Comparison of ENCODE assay signal across 8 cellular contexts in genomic region chr11:16738198-16738948, GRCh38. TPM values are rescaled to one million over a fixed set of nuclear protein-coding genes. Genes with fewer than 3 reads are reported as not detected.
DNase-seq lines count a peak whose midpoint lies in the region; ATAC-seq and TF ChIP-seq lines count a peak whose summit lies in the region.

Gene C11orf58 (plus strand): TSS chr11:16738647. CDS start chr11:16738779, 132 bp downstream.

- H3K4me3 ChIP-seq in SK-N-SH (ENCODE audit: low read depth in 2 of 2, low read length in 1 of 2), result peak within 1 kb of the TSS; percentile 75 to 77

- no peaks in the 10 kb centered on the region for H3K9me2 ChIP-seq in SK-N-SH

- peak within 1 kb of the TSS; percentile 97 for H3K9ac ChIP-seq in SK-N-SH

- POLR2A ChIA-PET in SK-N-SH (lab: Yijun Ruan, JAX), result interaction anchor here (0.7 to 1.5 kb wide), 6 partner anchors 11 to 1449 kb away, joined by 3 to 4 read pairs (median 4); no protein-coding TSS in a partner anchor

- TF ChIP-seq EP300 in SK-N-SH (IDR thresholded peaks at IDR 0.05; ENCODE audit: borderline replicate concordance in 1 of 2, low read depth in 1 of 2, low read length in 1 of 2), result peak in 1 of 2 experiments; percentile 9; a peak in 1 of 4 replicates

- no peaks in the 10 kb centered on the region for H3K9me3 ChIP-seq in SK-N-SH

- H3K79me2 ChIP-seq in SK-N-SH (ENCODE audit: insufficient read depth), result peaks cover 50% of the 10 kb centered on the region

- H3K4me1 ChIP-seq in SK-N-SH (ENCODE audit: control insufficient read depth in 1 of 2, insufficient read depth in 2 of 2, low read depth in 1 of 2, low read length in 1 of 2), result peaks cover 4 to 8% of the 10 kb centered on the region in 2 experiments; a peak in 2 of 4 replicates

- peak; percentile 96 for DNase-seq in GM04504 (ENCODE audit: low read depth)
- peak; percentile 92 for DNase-seq in NCI-H1048 (lab: John Stamatoyannopoulos, UW)
- peak; percentile 85 for DNase-seq in SK-N-SH
- DNase-seq in activated naive CD4-positive, alpha-beta T cell treated with anti-CD3 and anti-CD28 coated beads, Interleukin-2, amount 50 U/mL, for 16 hours, result peak; percentile 94
- DNase-seq in germinal center (ENCODE audit: low spot score), result peak; percentile 89
- peak; percentile 82 for DNase-seq in non-pigmented ciliary epithelial cell (ENCODE audit: low read depth)
- peak; percentile 99 for DNase-seq in superior temporal gyrus (ENCODE audit: extremely low spot score)

- no peak for TF ChIP-seq RAD21 in SK-N-SH (IDR thresholded peaks at IDR 0.05; ENCODE audit: low read length)

- peak within 1 kb of the TSS; percentile 79 for H3K4me2 ChIP-seq in SK-N-SH

- H3K27me3 ChIP-seq in SK-N-SH (ENCODE audit: insufficient read depth), result no peaks in the 10 kb centered on the region

- peak; percentile 20; the same call in 1 of the 2 replicates for TF ChIP-seq CTCF in SK-N-SH (IDR thresholded peaks at IDR 0.05)

- H3K27ac ChIP-seq in SK-N-SH (ENCODE audit: low read depth in 2 of 2, low read length in 1 of 2), result peak within 1 kb of the TSS; percentile 82 to 97

- peak within 1 kb of the TSS; percentile 78 for H2AFZ ChIP-seq in SK-N-SH (ENCODE audit: low read depth)

- H3F3A ChIP-seq in SK-N-SH (replicated peaks; ENCODE audit: insufficient read depth), result no peaks in the 10 kb centered on the region

- under 1% methylated on average over 37 of the region's 46 CpGs for WGBS in SK-N-SH (ENCODE audit: low lambda C conversion rate)

- CTCF ChIA-PET in SK-N-SH (lab: Yijun Ruan, JAX), result interaction anchor here (1.0 to 1.6 kb wide), 3 partner anchors 11 to 50 kb away, joined by 4 to 5 read pairs (median 4); no protein-coding TSS in a partner anchor

- peaks cover 34% of the 10 kb centered on the region for H4K20me1 ChIP-seq in SK-N-SH (ENCODE audit: insufficient read depth)

- peak; percentile 98 for ATAC-seq in HG02571 (IDR thresholded peaks at IDR 0.05; ENCODE audit: unreplicated experiment)

- H3K36me3 ChIP-seq in SK-N-SH (replicated peaks in 1 of 2; ENCODE audit: control insufficient read depth in 1 of 2, insufficient read depth in 2 of 2, low read length in 1 of 2), result peaks cover 11 to 20% of the 10 kb centered on the region in 2 experiments

TF ChIP-seq in SK-N-SH, 30 proteins besides CTCF, POLR2A, EP300 and RAD21:
- TF ChIP-seq GABPA (IDR thresholded peaks at IDR 0.05; ENCODE audit: low read depth), result peak; percentile 50
- TF ChIP-seq CHD2 (IDR thresholded peaks at IDR 0.05; ENCODE audit: low read length, partially characterized antibody), result peak; percentile 93
- peak; percentile 54 for TF ChIP-seq TAF1 (IDR thresholded peaks at IDR 0.05; ENCODE audit: borderline replicate concordance, low read depth, low read length)
- TF ChIP-seq ELF1 (IDR thresholded peaks at IDR 0.05), result peak; percentile 70
- TF ChIP-seq FOSL2 (IDR thresholded peaks at IDR 0.05; ENCODE audit: borderline replicate concordance, low read depth), result no peak
- peak; percentile 99 for TF ChIP-seq POLR2AphosphoS5 (IDR thresholded peaks at IDR 0.05; ENCODE audit: low read depth, low read length)
- peak; percentile 29; the same call in 1 of the 2 replicates for TF ChIP-seq FOXM1 (IDR thresholded peaks at IDR 0.05; ENCODE audit: low read depth)
- peak; percentile 82 for TF ChIP-seq ZBTB33 (IDR thresholded peaks at IDR 0.05; ENCODE audit: borderline replicate concordance, low read depth)
- TF ChIP-seq RFX5 (IDR thresholded peaks at IDR 0.05; ENCODE audit: low read length), result no peak
- peak; percentile 29; the same call in 1 of the 2 replicates for TF ChIP-seq TCF12 (IDR thresholded peaks at IDR 0.05)
- 0 out of 2 replicates have a peak, but pooled peaks have one; percentile 75 for TF ChIP-seq MAX (IDR thresholded peaks at IDR 0.05; ENCODE audit: low read depth)
- TF ChIP-seq YY1 (IDR thresholded peaks at IDR 0.05; ENCODE audit: low read depth), result peak; percentile 89
- no peak for TF ChIP-seq NFIC (IDR thresholded peaks at IDR 0.05; ENCODE audit: borderline replicate concordance)
- TF ChIP-seq, protein P1, sequence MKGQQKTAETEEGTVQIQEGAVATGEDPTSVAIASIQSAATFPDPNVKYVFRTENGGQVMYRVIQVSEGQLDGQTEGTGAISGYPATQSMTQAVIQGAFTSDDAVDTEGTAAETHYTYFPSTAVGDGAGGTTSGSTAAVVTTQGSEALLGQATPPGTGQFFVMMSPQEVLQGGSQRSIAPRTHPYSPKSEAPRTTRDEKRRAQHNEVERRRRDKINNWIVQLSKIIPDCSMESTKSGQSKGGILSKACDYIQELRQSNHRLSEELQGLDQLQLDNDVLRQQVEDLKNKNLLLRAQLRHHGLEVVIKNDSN (IDR thresholded peaks at IDR 0.05; ENCODE audit: borderline replicate concordance, low read depth), result no peak
- 0 out of 2 replicates have a peak, but pooled peaks have one; percentile 20 for TF ChIP-seq MXI1 (IDR thresholded peaks at IDR 0.05; ENCODE audit: low read depth, low read length)

RNA-seq across cellular contexts. Expression of gene C11orf58, which starts in this region (rescaled TPM):
- polyA plus RNA-seq in SK-N-SH (2012; rRNA removed), result 94.4 and 150 TPM in 2 replicates
- polyA plus RNA-seq in SK-N-SH (2012; cell fraction: cytosol; rRNA removed), result 128 and 267 TPM in 2 replicates
- polyA plus RNA-seq in SK-N-SH (2012; cell fraction: nucleus; rRNA removed), result 48.2 and 72.3 TPM in 2 replicates

Comparison
In these comparisons a context has a peak if more than half of its experiments do, and no peak if none do; other contexts are left out.
1. Peak in every context shown above with its lines: DNase-seq, ATAC-seq, H3K4me3 ChIP-seq and H3K27ac ChIP-seq.